ENCODE assay signal across 11 cellular contexts in genomic region chr2:31414601-31415241, GRCh38.
A peak's percentile ranks its signal among the peaks of the same experiment; 100 is the strongest.
DNase-seq lines count a peak whose midpoint lies in the region; ATAC-seq and TF ChIP-seq lines count a peak whose summit lies in the region.
"Had no signal": no experiment of that assay in that cellular context is flagged by ENCODE, and none has a peak within 500 bp of the region (broad histone marks: within the 10 kb centered on the region; RNA-seq: fewer than 3 reads in every experiment).

Gene XDH, minus strand, starts transcription at chr2:31414742. Its CDS starts 76 bp downstream, at chr2:31414666.

- peaks cover 14 to 18% of the 10 kb centered on the region in 2 donors for H3K4me1 Mint-ChIP-seq in effector memory CD8-positive, alpha-beta T cell (ENCODE audit: low read depth in 2 of 2)

- no peaks in the 10 kb centered on the region for H3K36me3 ChIP-seq in KMS-11 (ENCODE audit: insufficient read depth)

- peak within 1 kb of the TSS; percentile 74 to 79 for H3K4me3 Mint-ChIP-seq in effector memory CD8-positive, alpha-beta T cell
- H3K4me3 Mint-ChIP-seq: natural killer cell treated with Interleukin-12 subunit alpha and Interleukin-12 subunit beta and Interleukin-15 and Interleukin-18, amount 100 ng/mL, for 72 hours had no signal

- H3K27me3 ChIP-seq in KMS-11 (ENCODE audit: insufficient read depth, low read depth) = no peaks in the 10 kb centered on the region

- no peaks in the 10 kb centered on the region for H3K36me3 Mint-ChIP-seq in effector memory CD8-positive, alpha-beta T cell (ENCODE audit: insufficient read depth)

- H2AFZ ChIP-seq in KMS-11 (ENCODE audit: low read depth) = peak within 1 kb of the TSS; percentile 84; the same call in 1 of the 2 replicates

- H3K4me2 ChIP-seq in KMS-11 = no peak within 1 kb of the TSS

- H3K79me2 ChIP-seq in KMS-11 (ENCODE audit: insufficient read depth, low read depth) = no peaks in the 10 kb centered on the region

- peak; percentile 36 for DNase-seq in NCI-H510A treated with DMSO at 0.1 percent for 48 hours (lab: John Stamatoyannopoulos, UW)
- DNase-seq in effector memory CD8-positive, alpha-beta T cell = no peak
- DNase-seq in putamen (ENCODE audit: low spot score) = peak; percentile 17
- no peak for DNase-seq in NOMO-1 treated with dmso at 0.1 percent for 144 hours (lab: John Stamatoyannopoulos, UW; ENCODE audit: unreplicated experiment)
- DNase-seq in cortex of kidney (lab: John Stamatoyannopoulos, UW) = no peak
- DNase-seq: activated T-cell treated with anti-CD3 and anti-CD28 coated beads, Interleukin-2, amount 50 U/mL, for 4 hours; DMS79 treated with DMSO at 0.1 percent for 48 hours; NCI-H187 had no signal

- peaks cover 31% of the 10 kb centered on the region for H3K4me1 ChIP-seq in KMS-11 (ENCODE audit: low read depth, poor library complexity, severe bottlenecking)

- H3K27me3 Mint-ChIP-seq in effector memory CD8-positive, alpha-beta T cell = peaks cover 0 to 5% of the 10 kb centered on the region in 2 donors

- H4K20me1 ChIP-seq in KMS-11 (ENCODE audit: insufficient read depth) = no peaks in the 10 kb centered on the region

- H3K27ac Mint-ChIP-seq in effector memory CD8-positive, alpha-beta T cell = peak within 1 kb of the TSS; percentile 26 to 35
- H3K27ac Mint-ChIP-seq: natural killer cell treated with Interleukin-12 subunit alpha and Interleukin-12 subunit beta and Interleukin-15 and Interleukin-18, amount 100 ng/mL, for 72 hours had no signal

- no peak for TF ChIP-seq CTCF in KMS-11 (conservative IDR thresholded peaks at IDR 0.05; ENCODE audit: low read depth, low read length)

- H3K27ac ChIP-seq in KMS-11 = no peak within 1 kb of the TSS

- no peak within 1 kb of the TSS for H3K4me3 ChIP-seq in KMS-11 (IDR thresholded peaks at IDR 0.05; ENCODE audit: insufficient read depth, low read depth, low read length)

- no peak for ATAC-seq in effector memory CD8-positive, alpha-beta T cell (replicated peaks)
- no peak for ATAC-seq in HG03565 (IDR thresholded peaks at IDR 0.05; ENCODE audit: unreplicated experiment)
- ATAC-seq: natural killer cell treated with Interleukin-12 subunit alpha and Interleukin-12 subunit beta and Interleukin-15 and Interleukin-18, amount 100 ng/mL, for 72 hours had no signal

- H3K9ac ChIP-seq in KMS-11 = no peak within 1 kb of the TSS

- peaks cover 5 to 12% of the 10 kb centered on the region in 2 donors for H3K9me3 Mint-ChIP-seq in effector memory CD8-positive, alpha-beta T cell

Comparison
In these comparisons a context has a peak if more than half of its experiments do, and no peak if none do; other contexts are left out.
1. DNase-seq: peak in NCI-H510A treated with DMSO at 0.1 percent for 48 hours (single experiment) and putamen (single experiment); none in effector memory CD8-positive, alpha-beta T cell (0 of 3), NOMO-1 treated with dmso at 0.1 percent for 144 hours (single experiment) and cortex of kidney (single experiment).